1 cellular context compared by ENCODE assay signal in the genomic region with DNA sequence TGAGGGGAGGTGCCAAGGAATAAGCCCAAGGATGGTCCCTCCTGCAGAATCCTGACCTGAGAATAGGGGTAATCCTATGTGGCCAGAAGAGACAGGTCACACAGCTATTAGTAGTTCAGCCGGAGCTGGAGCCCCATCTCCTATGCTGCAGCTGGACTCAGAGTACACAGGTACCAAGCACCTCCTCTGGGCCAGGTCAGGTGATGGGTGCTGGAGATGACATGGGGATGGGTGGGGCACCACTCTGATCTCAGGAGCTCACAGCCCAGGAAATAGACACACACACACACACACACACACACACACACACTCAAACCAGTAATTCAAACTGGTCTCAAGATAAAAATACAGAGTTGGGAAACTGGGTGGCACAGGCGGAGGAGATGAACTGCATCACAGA.
TF ChIP-seq lines count a peak whose summit lies in the region.

No MANE protein-coding gene starts in this region.

TF ChIP-seq in H1, 55 proteins besides CTCF, POLR2A, EP300 and RAD21:
- TF ChIP-seq BCL11A (IDR thresholded peaks at IDR 0.05; ENCODE audit: low read depth in 2 of 2, low read length in 2 of 2) (no peak), CHD2 (IDR thresholded peaks at IDR 0.05; ENCODE audit: low read length) (no peak), SP1 (IDR thresholded peaks at IDR 0.05; ENCODE audit: low read depth, low read length) (no peak), SAP30 (IDR thresholded peaks at IDR 0.05; ENCODE audit: insufficient read depth, insufficient replicate concordance, low read length) (no peak), NRF1 (IDR thresholded peaks at IDR 0.05; ENCODE audit: low read depth, low read length) (no peak), E2F6 (IDR thresholded peaks at IDR 0.05) (no peak), PHF8 (conservative IDR thresholded peaks at IDR 0.05; ENCODE audit: low read depth, low read length) (no peak), MAFK (IDR thresholded peaks at IDR 0.05; ENCODE audit: low read depth, low read length) (no peak), EGR1 (IDR thresholded peaks at IDR 0.05; ENCODE audit: borderline replicate concordance, low read depth, low read length) (no peak), TEAD4 (IDR thresholded peaks at IDR 0.05; ENCODE audit: low read depth, low read length) (no peak), JUND (IDR thresholded peaks at IDR 0.05; ENCODE audit: low read length) (no peak), CEBPB (IDR thresholded peaks at IDR 0.05; ENCODE audit: low read depth, low read length) (no peak), CREB1 (IDR thresholded peaks at IDR 0.05) (no peak), CHD1 (IDR thresholded peaks at IDR 0.05; ENCODE audit: low read depth, low read length) (no peak), CTBP2 (IDR thresholded peaks at IDR 0.05; ENCODE audit: borderline replicate concordance, insufficient read depth, insufficient read length, low read length) (no peak), GTF2F1 (IDR thresholded peaks at IDR 0.05; ENCODE audit: borderline replicate concordance, low read depth, low read length) (no peak)
- TF ChIP-seq, protein P1, sequence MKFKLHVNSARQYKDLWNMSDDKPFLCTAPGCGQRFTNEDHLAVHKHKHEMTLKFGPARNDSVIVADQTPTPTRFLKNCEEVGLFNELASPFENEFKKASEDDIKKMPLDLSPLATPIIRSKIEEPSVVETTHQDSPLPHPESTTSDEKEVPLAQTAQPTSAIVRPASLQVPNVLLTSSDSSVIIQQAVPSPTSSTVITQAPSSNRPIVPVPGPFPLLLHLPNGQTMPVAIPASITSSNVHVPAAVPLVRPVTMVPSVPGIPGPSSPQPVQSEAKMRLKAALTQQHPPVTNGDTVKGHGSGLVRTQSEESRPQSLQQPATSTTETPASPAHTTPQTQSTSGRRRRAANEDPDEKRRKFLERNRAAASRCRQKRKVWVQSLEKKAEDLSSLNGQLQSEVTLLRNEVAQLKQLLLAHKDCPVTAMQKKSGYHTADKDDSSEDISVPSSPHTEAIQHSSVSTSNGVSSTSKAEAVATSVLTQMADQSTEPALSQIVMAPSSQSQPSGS (IDR thresholded peaks at IDR 0.05; ENCODE audit: low read length): no peak
